ENCODE assay signal across 21 cellular contexts in the genomic region with DNA sequence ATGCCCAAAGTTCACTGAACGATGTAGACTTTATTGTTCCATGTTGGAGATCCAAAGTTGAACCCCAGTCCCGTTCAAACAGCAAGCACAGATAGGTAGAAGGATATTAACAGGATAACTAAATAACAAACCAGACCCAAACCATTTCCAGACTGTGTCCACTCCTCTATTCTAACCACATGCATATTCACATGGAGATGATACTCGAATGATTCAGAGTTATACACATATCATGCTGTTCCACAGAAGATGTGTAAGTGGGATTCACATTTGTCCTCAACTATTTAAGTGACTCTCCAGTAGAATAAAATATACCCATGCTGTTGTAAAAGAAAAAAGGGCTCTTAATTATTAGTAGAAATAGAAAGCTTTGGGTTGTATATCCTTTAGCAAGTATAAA.
DNase-seq lines count a peak whose midpoint lies in the region; ATAC-seq, FAIRE-seq and TF ChIP-seq lines count a peak whose summit lies in the region.
"Had no signal": no experiment of that assay in that cellular context is flagged by ENCODE, and none has a peak within 500 bp of the region (broad histone marks: within the 10 kb centered on the region; RNA-seq: fewer than 3 reads in every experiment).

No MANE protein-coding gene starts in this region.

- DNase-seq in HFFc6 = no peak
- DNase-seq in astrocyte (ENCODE audit: low read depth) = no peak
- peak; percentile 43 for DNase-seq in kidney tubule cell (ENCODE audit: low spot score)
- DNase-seq in kidney glomerular epithelial cell (lab: John Stamatoyannopoulos, UW) = no peak
- DNase-seq in naive thymus-derived CD4-positive, alpha-beta T cell = no peak
- DNase-seq: CD4-positive, alpha-beta memory T cell; DMS153; KBM-7; NCI-H1105 treated with DMSO at 0.1 percent for 48 hours; NCI-H1694; NCI-H2081 treated with DMSO at 0.1 percent for 48 hours; NCI-H446 treated with DMSO at 0.1 percent for 48 hours; NCI-H748 treated with DMSO at 0.1 percent for 48 hours; SHP77; SK-N-SH had no signal

- H3K79me2 ChIP-seq in astrocyte (ENCODE audit: insufficient read depth, low read length) = no peaks in the 10 kb centered on the region

- ATAC-seq in GM21526 (IDR thresholded peaks at IDR 0.05; ENCODE audit: low FRiP score, unreplicated experiment) (no peak), HG02798 (IDR thresholded peaks at IDR 0.05; ENCODE audit: poor library complexity, unreplicated experiment) (no peak)
- ATAC-seq in naive thymus-derived CD4-positive, alpha-beta T cell = no peak
- ATAC-seq: GM23338 had no signal

- H2AFZ ChIP-seq in astrocyte (ENCODE audit: low read depth, low read length) = no peak overlapping the region
- H2AFZ ChIP-seq: GM23338 had no signal

- H3K9me3 ChIP-seq in astrocyte (ENCODE audit: insufficient read depth, low read depth, low read length) = no peaks in the 10 kb centered on the region
- H3K9me3 ChIP-seq in naive thymus-derived CD4-positive, alpha-beta T cell (ENCODE audit: control insufficient read depth in 2 of 3, low read length in 3 of 3) = no peaks in the 10 kb centered on the region
- H3K9me3 ChIP-seq: BLaER1, SK-N-SH had no signal

- H3K4me1 Mint-ChIP-seq in HFFc6 (ENCODE audit: low read depth) = peaks cover 58% of the 10 kb centered on the region
- H3K4me1 Mint-ChIP-seq in astrocyte (ENCODE audit: low read depth, unreplicated experiment) = peaks cover 29% of the 10 kb centered on the region
- peaks cover 0 to 4% (median 0%) of the 10 kb centered on the region in 7 donors for H3K4me1 Mint-ChIP-seq in naive thymus-derived CD4-positive, alpha-beta T cell
- H3K4me1 Mint-ChIP-seq: CD4-positive, alpha-beta memory T cell had no signal

- H3K4me3 ChIP-seq in astrocyte (ENCODE audit: insufficient read depth, low read depth, low read length) = no peak overlapping the region
- H3K4me3 ChIP-seq in naive thymus-derived CD4-positive, alpha-beta T cell (ENCODE audit: low read length) = no peak overlapping the region
- H3K4me3 ChIP-seq: BLaER1, GM23338 had no signal

- POLR2A ChIA-PET in naive thymus-derived CD4-positive, alpha-beta T cell (lab: Charles Lee) = no interaction called here

- no peak overlapping the region for H3K4me2 ChIP-seq in astrocyte (ENCODE audit: low read length)
- H3K4me2 ChIP-seq: BLaER1, GM23338 had no signal

- peaks cover 21% of the 10 kb centered on the region for H3K36me3 Mint-ChIP-seq in HFFc6 (ENCODE audit: low read depth)
- peaks cover 7% of the 10 kb centered on the region for H3K36me3 Mint-ChIP-seq in astrocyte (ENCODE audit: low read depth, unreplicated experiment)
- H3K36me3 Mint-ChIP-seq in naive thymus-derived CD4-positive, alpha-beta T cell = peaks cover 20 to 75% (median 60%) of the 10 kb centered on the region in 5 donors

- no peaks in the 10 kb centered on the region for H3K9me3 Mint-ChIP-seq in HFFc6
- H3K9me3 Mint-ChIP-seq in astrocyte (ENCODE audit: unreplicated experiment) = peaks cover 3% of the 10 kb centered on the region
- peaks cover 0 to 12% (median 7%) of the 10 kb centered on the region in 11 donors for H3K9me3 Mint-ChIP-seq in naive thymus-derived CD4-positive, alpha-beta T cell

- H3K36me3 ChIP-seq in astrocyte (ENCODE audit: insufficient read depth, low read length) = no peaks in the 10 kb centered on the region
- peaks cover 0 to 1% (median 0%) of the 10 kb centered on the region in 3 experiments for H3K36me3 ChIP-seq in naive thymus-derived CD4-positive, alpha-beta T cell (ENCODE audit: control insufficient read depth in 2 of 3, insufficient read depth in 3 of 3, low read length in 3 of 3)
- H3K36me3 ChIP-seq: BLaER1 had no signal

- H3K27me3 ChIP-seq in astrocyte (ENCODE audit: insufficient read depth, low read length) = no peaks in the 10 kb centered on the region
- H3K27me3 ChIP-seq in naive thymus-derived CD4-positive, alpha-beta T cell (ENCODE audit: control insufficient read depth in 2 of 2, insufficient read depth in 2 of 2, low read length in 2 of 2) = no peaks in the 10 kb centered on the region
- H3K27me3 ChIP-seq: BLaER1 had no signal

- H3K27ac Mint-ChIP-seq in HFFc6 (peak overlapping the region; percentile 3; the same call in 1 of the 2 replicates), astrocyte (ENCODE audit: unreplicated experiment) (no peak overlapping the region)
- no peak overlapping the region for H3K27ac Mint-ChIP-seq in naive thymus-derived CD4-positive, alpha-beta T cell
- H3K27ac Mint-ChIP-seq: CD4-positive, alpha-beta memory T cell; GM23338 had no signal

- H3K27ac ChIP-seq in astrocyte (ENCODE audit: low read depth, low read length) = peak overlapping the region; percentile 11
- H3K27ac ChIP-seq in naive thymus-derived CD4-positive, alpha-beta T cell (ENCODE audit: low read depth, low read length) = no peak overlapping the region
- H3K27ac ChIP-seq: BLaER1 had no signal

- intact Hi-C loops in naive thymus-derived CD4-positive, alpha-beta T cell (cut with micrococcal nuclease) = no loop called here

- H4K20me1 ChIP-seq in astrocyte (ENCODE audit: insufficient read depth, low read length) = no peaks in the 10 kb centered on the region
- H4K20me1 ChIP-seq: BLaER1 had no signal

- H3K27me3 Mint-ChIP-seq in HFFc6 (ENCODE audit: insufficient read depth) (no peaks in the 10 kb centered on the region; the same call in 1 of the 2 replicates), astrocyte (ENCODE audit: low read depth, unreplicated experiment) (no peaks in the 10 kb centered on the region)
- no peaks in the 10 kb centered on the region for H3K27me3 Mint-ChIP-seq in naive thymus-derived CD4-positive, alpha-beta T cell
- H3K27me3 Mint-ChIP-seq: CD4-positive, alpha-beta memory T cell had no signal

- CTCF ChIA-PET in naive thymus-derived CD4-positive, alpha-beta T cell (lab: Charles Lee) = no interaction called here

- FAIRE-seq in astrocyte (lab: Jason Lieb, UNC) = peak; percentile 62
- FAIRE-seq: GM12892, GM18507 had no signal

- TF ChIP-seq CTCF in HFFc6 (IDR thresholded peaks at IDR 0.05) = no peak
- TF ChIP-seq CTCF in astrocyte (IDR thresholded peaks at IDR 0.05; ENCODE audit: insufficient read depth, low read depth, low read length) = no peak

- H3K4me1 ChIP-seq in astrocyte (ENCODE audit: insufficient read depth, low read length) = peaks cover 29% of the 10 kb centered on the region
- H3K4me1 ChIP-seq in naive thymus-derived CD4-positive, alpha-beta T cell (ENCODE audit: control insufficient read depth in 2 of 2, insufficient read depth in 2 of 2, low read length in 2 of 2) = no peaks in the 10 kb centered on the region
- H3K4me1 ChIP-seq: BLaER1 had no signal

- no peak overlapping the region for H3K4me3 Mint-ChIP-seq in HFFc6
- H3K4me3 Mint-ChIP-seq in astrocyte (ENCODE audit: unreplicated experiment) = no peak overlapping the region
- no peak overlapping the region for H3K4me3 Mint-ChIP-seq in naive thymus-derived CD4-positive, alpha-beta T cell
- H3K4me3 Mint-ChIP-seq: CD4-positive, alpha-beta memory T cell; GM23338 had no signal

- H3K9ac ChIP-seq in astrocyte (ENCODE audit: low read length) = no peak overlapping the region
- H3K9ac ChIP-seq: BLaER1 had no signal
